1 cellular context compared by ENCODE assay signal in the genomic region with DNA sequence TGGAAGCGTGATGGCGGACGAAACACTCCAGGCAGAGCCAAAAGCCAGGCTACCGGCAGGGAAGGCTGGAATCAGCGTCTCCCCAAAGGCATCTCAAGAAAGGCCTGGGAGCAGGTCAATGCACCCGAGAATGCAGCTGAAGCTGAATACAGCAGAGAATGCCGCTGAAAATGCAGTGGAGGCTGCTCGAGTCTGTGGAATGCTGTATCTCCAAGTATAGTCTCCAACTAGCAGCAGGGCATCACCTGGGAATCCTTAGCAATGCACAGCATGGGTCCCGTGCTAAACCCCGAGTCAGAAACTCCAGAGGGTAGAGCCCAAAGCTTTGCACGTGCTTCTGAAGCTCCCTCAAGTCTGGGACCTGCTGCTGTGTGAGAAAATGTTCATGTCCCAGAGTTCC.
TF ChIP-seq lines count a peak whose summit lies in the region.

No MANE protein-coding gene starts in this region.

TF ChIP-seq in A549, 52 proteins besides CTCF, POLR2A, EP300 and RAD21:
- no peak for TF ChIP-seq POLR2AphosphoS2 (conservative IDR thresholded peaks at IDR 0.05; ENCODE audit: low read length)
- TF ChIP-seq HOXB5 (CRISPR knock-in tag; IDR thresholded peaks at IDR 0.05) = no peak
- no peak for TF ChIP-seq RCOR1 (IDR thresholded peaks at IDR 0.05; ENCODE audit: low read depth, low read length)
- no peak for TF ChIP-seq NPAS2 (CRISPR knock-in tag; IDR thresholded peaks at IDR 0.05; ENCODE audit: borderline replicate concordance)
- TF ChIP-seq, protein P1, sequence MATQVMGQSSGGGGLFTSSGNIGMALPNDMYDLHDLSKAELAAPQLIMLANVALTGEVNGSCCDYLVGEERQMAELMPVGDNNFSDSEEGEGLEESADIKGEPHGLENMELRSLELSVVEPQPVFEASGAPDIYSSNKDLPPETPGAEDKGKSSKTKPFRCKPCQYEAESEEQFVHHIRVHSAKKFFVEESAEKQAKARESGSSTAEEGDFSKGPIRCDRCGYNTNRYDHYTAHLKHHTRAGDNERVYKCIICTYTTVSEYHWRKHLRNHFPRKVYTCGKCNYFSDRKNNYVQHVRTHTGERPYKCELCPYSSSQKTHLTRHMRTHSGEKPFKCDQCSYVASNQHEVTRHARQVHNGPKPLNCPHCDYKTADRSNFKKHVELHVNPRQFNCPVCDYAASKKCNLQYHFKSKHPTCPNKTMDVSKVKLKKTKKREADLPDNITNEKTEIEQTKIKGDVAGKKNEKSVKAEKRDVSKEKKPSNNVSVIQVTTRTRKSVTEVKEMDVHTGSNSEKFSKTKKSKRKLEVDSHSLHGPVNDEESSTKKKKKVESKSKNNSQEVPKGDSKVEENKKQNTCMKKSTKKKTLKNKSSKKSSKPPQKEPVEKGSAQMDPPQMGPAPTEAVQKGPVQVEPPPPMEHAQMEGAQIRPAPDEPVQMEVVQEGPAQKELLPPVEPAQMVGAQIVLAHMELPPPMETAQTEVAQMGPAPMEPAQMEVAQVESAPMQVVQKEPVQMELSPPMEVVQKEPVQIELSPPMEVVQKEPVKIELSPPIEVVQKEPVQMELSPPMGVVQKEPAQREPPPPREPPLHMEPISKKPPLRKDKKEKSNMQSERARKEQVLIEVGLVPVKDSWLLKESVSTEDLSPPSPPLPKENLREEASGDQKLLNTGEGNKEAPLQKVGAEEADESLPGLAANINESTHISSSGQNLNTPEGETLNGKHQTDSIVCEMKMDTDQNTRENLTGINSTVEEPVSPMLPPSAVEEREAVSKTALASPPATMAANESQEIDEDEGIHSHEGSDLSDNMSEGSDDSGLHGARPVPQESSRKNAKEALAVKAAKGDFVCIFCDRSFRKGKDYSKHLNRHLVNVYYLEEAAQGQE (IDR thresholded peaks at IDR 0.05) = no peak
- TF ChIP-seq MYC (IDR thresholded peaks at IDR 0.05; ENCODE audit: borderline replicate concordance, low read length) = no peak
- TF ChIP-seq ESRRA (IDR thresholded peaks at IDR 0.05; ENCODE audit: borderline replicate concordance, low read length) = no peak
- no peak for TF ChIP-seq RFX5 (IDR thresholded peaks at IDR 0.05)
- TF ChIP-seq, protein P2, sequence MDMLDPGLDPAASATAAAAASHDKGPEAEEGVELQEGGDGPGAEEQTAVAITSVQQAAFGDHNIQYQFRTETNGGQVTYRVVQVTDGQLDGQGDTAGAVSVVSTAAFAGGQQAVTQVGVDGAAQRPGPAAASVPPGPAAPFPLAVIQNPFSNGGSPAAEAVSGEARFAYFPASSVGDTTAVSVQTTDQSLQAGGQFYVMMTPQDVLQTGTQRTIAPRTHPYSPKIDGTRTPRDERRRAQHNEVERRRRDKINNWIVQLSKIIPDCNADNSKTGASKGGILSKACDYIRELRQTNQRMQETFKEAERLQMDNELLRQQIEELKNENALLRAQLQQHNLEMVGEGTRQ (IDR thresholded peaks at IDR 0.05) = no peak
- TF ChIP-seq ZC3H11A (IDR thresholded peaks at IDR 0.05) = no peak
- TF ChIP-seq SMC3 (IDR thresholded peaks at IDR 0.05) = no peak
